ENCODE assay signal across 9 cellular contexts in the genomic region with DNA sequence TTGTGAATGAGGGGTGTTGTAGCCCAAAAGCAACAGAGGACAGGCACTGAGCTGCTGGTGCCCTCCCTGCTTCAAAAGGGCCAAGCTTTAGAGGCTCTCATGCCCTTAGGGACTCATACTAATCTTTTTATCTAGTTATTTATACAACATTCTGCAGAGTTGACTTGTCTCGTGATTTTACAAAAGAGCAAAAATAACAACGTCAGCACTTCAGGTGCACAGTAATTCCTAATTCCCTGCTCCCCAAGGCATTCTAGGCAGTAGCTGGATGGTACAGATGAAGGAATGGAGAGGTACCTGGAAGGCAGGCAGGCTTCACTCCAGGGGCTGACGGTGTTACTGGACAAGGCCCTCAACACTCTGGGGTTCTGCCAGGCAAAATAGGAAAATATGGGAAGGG.
"Had no signal": no experiment of that assay in that cellular context is flagged by ENCODE, and none has a peak within 500 bp of the region (broad histone marks: within the 10 kb centered on the region; RNA-seq: fewer than 3 reads in every experiment).

No MANE protein-coding gene starts in this region.

- ATAC-seq: GM23338 had no signal

- FAIRE-seq: H1, H54, HTR-8/SVneo had no signal

- H3K4me3 ChIP-seq: GM23338 had no signal

- H3K27ac Mint-ChIP-seq: GM23338 had no signal

- H3K4me3 Mint-ChIP-seq: GM23338, H9 had no signal

- H3K9ac ChIP-seq: KMS-11 had no signal

- DNase-seq: H9, HCEC 1CT, Karpas-422, KBM-7 had no signal

- H3K9me3 Mint-ChIP-seq: GM23338 had no signal

- H3K27ac ChIP-seq: KMS-11 had no signal

- H2AFZ ChIP-seq: GM23338 had no signal

- H3K4me2 ChIP-seq: GM23338, KMS-11 had no signal
